Comparison of ENCODE assay signal across 10 cellular contexts in the genomic region with DNA sequence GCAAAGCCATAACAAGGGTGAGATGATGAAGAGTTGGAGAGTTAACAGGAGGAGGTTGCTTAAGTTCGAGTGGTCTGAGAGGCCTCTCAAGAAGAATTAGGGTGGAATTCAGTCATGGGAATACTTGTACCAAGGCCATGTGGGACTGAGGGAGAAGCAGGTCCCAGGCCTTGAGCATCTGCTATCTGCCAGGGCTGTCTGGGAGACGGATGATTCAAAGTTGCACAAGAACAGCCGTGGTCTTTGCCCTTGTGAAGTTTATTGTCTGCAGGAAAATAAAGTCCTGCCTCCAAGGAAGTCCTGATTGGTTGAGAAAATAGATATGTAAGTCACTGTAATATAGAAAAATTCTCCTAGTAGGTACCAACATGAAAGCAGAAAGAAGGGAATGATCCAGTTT.
DNase-seq lines count a peak whose midpoint lies in the region; ATAC-seq and TF ChIP-seq lines count a peak whose summit lies in the region.
"Had no signal": no experiment of that assay in that cellular context is flagged by ENCODE, and none has a peak within 500 bp of the region (broad histone marks: within the 10 kb centered on the region; RNA-seq: fewer than 3 reads in every experiment).

No MANE protein-coding gene starts in this region.

- no peak for ATAC-seq in activated naive CD4-positive, alpha-beta T cell treated with anti-CD3 and anti-CD28 coated beads, Interleukin-2, amount 50 U/mL, for 72 hours

- H3K27ac ChIP-seq in breast epithelium (peak overlapping the region; percentile 13 to 40), vagina (peak overlapping the region; percentile 38)
- H3K27ac ChIP-seq: BLaER1, pancreas had no signal

- H3K4me1 Mint-ChIP-seq in activated naive CD4-positive, alpha-beta T cell treated with anti-CD3 and anti-CD28 coated beads for 36 hours (ENCODE audit: low read depth): peaks cover 41% of the 10 kb centered on the region

- TF ChIP-seq CTCF in breast epithelium (IDR thresholded peaks at IDR 0.05) (no peak), vagina (IDR thresholded peaks at IDR 0.05) (no peak)

- H3K4me3 Mint-ChIP-seq in activated naive CD4-positive, alpha-beta T cell treated with anti-CD3 and anti-CD28 coated beads for 36 hours: no peak overlapping the region

- no peaks in the 10 kb centered on the region for H3K9me3 ChIP-seq in breast epithelium
- H3K9me3 ChIP-seq in vagina: no peaks in the 10 kb centered on the region
- H3K9me3 ChIP-seq: BLaER1, pancreas had no signal

- H3K9me3 Mint-ChIP-seq in activated naive CD4-positive, alpha-beta T cell treated with anti-CD3 and anti-CD28 coated beads for 36 hours: no peaks in the 10 kb centered on the region
- H3K9me3 Mint-ChIP-seq in activated naive CD4-positive, alpha-beta T cell treated with anti-CD3 and anti-CD28 coated beads, Interleukin-2, amount 50 U/mL, for 72 hours: peaks cover 3 to 10% of the 10 kb centered on the region in 2 donors

- H3K27me3 ChIP-seq in breast epithelium: no peaks in the 10 kb centered on the region
- no peaks in the 10 kb centered on the region for H3K27me3 ChIP-seq in vagina
- H3K27me3 ChIP-seq: BLaER1, pancreas had no signal

- intact Hi-C loops in activated naive CD4-positive, alpha-beta T cell treated with anti-CD3 and anti-CD28 coated beads for 36 hours (cut with micrococcal nuclease): loop anchor here (1.0 to 10.0 kb wide), 6 partner anchors 26 to 1214 kb away; a partner anchor contains a TSS
- intact Hi-C loops in breast epithelium (cut with DNase I; ENCODE audit: low total_unique reads) (no loop called here), vagina (cut with DNase I) (no loop called here)

- CTCF ChIA-PET in activated naive CD4-positive, alpha-beta T cell treated with anti-CD3 and anti-CD28 coated beads for 36 hours (lab: Charles Lee): no interaction called here

- no peaks in the 10 kb centered on the region for H3K36me3 ChIP-seq in breast epithelium
- no peaks in the 10 kb centered on the region for H3K36me3 ChIP-seq in vagina
- H3K36me3 ChIP-seq: BLaER1, pancreas had no signal

- H3K27me3 Mint-ChIP-seq in activated naive CD4-positive, alpha-beta T cell treated with anti-CD3 and anti-CD28 coated beads for 36 hours (ENCODE audit: low read depth): no peaks in the 10 kb centered on the region

- H3K4me3 ChIP-seq in breast epithelium (no peak overlapping the region), vagina (no peak overlapping the region)
- H3K4me3 ChIP-seq: BLaER1, pancreas had no signal

- H3K36me3 Mint-ChIP-seq in activated naive CD4-positive, alpha-beta T cell treated with anti-CD3 and anti-CD28 coated beads for 36 hours (ENCODE audit: low read depth): no peaks in the 10 kb centered on the region
- peaks cover 0 to 40% of the 10 kb centered on the region in 2 donors for H3K36me3 Mint-ChIP-seq in activated naive CD4-positive, alpha-beta T cell treated with anti-CD3 and anti-CD28 coated beads, Interleukin-2, amount 50 U/mL, for 72 hours

- no peak for DNase-seq in activated naive CD4-positive, alpha-beta T cell treated with anti-CD3 and anti-CD28 coated beads for 36 hours
- DNase-seq in activated naive CD4-positive, alpha-beta T cell treated with anti-CD3 and anti-CD28 coated beads, Interleukin-2, amount 50 U/mL, for 72 hours (ENCODE audit: low spot score in 2 of 2): no peak
- no peak for DNase-seq in breast epithelium (ENCODE audit: low spot score in 2 of 2)
- peak; percentile 25 for DNase-seq in left kidney (ENCODE audit: low read depth, low spot score)
- peak in 1 of 2 donors; percentile 93 for DNase-seq in vagina (ENCODE audit: extremely low spot score in 2 of 2)
- DNase-seq in T-helper 9 cell: no peak
- no peak for DNase-seq in NCI-H1105 treated with DMSO at 0.1 percent for 48 hours (lab: John Stamatoyannopoulos, UW)
- DNase-seq in NK-92 (lab: John Stamatoyannopoulos, UW; ENCODE audit: unreplicated experiment): no peak
- DNase-seq: pancreas had no signal

- no peak for TF ChIP-seq POLR2A in breast epithelium (IDR thresholded peaks at IDR 0.05)
- no peak for TF ChIP-seq POLR2A in vagina (IDR thresholded peaks at IDR 0.05)

- peak overlapping the region; percentile 80 for H3K27ac Mint-ChIP-seq in activated naive CD4-positive, alpha-beta T cell treated with anti-CD3 and anti-CD28 coated beads for 36 hours
- peak overlapping the region in 1 of 2 donors; percentile 84 for H3K27ac Mint-ChIP-seq in activated naive CD4-positive, alpha-beta T cell treated with anti-CD3 and anti-CD28 coated beads, Interleukin-2, amount 50 U/mL, for 72 hours

- H3K4me1 ChIP-seq in breast epithelium: no peaks in the 10 kb centered on the region
- H3K4me1 ChIP-seq in vagina: peaks cover 47% of the 10 kb centered on the region
